Comparison of ENCODE assay signal across 8 cellular contexts in the genomic region with DNA sequence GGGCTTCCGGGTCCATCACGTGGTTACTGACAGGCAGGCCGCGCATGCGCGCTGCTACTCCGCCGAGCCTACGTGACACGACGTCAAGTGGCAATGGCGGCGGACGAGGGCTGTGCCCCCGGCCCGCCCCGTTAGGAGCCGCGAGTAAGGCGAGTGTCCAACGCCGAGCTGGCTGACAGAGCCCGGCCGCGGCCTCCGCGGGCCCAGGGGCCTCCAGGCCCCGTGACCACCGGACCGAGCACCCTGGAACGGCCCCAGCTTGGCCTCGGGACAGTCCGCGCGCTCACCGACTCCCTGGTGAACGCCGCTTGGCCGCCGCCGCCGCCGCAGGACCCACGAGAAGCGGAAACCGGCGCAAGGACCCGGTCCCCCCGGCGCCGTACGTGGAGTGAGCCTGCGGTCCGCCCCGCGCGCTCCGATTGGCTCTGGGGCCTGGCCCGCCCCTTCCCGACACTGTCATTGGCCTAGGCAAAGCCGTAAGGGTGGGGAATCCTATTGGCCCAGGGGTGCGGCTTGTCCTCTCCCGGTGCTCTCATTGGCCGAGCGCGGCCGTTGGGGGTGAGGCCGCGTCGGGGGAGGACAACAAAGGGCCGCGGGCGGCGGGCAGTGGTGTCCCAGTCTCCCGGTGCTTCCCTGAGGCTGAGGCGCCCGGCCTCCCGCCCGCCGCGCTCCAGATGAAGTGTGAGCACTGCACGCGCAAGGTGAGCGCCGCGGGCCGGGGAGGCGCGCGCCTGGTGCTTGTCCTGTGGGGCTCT. TPM values are rescaled to one million over a fixed set of nuclear protein-coding genes. Genes with fewer than 3 reads are reported as not detected.
A peak's percentile ranks its signal among the peaks of the same experiment; 100 is the strongest.
DNase-seq lines count a peak whose midpoint lies in the region; FAIRE-seq and TF ChIP-seq lines count a peak whose summit lies in the region.

A gene (plus strand): TSS at position 612 of the 755 bp plus-strand sequence. CDS start 63 bp downstream, at position 675.

- H3K4me3 ChIP-seq in neutrophil (ENCODE audit: low read depth in 1 of 2, low read length in 1 of 2), result peak within 1 kb of the TSS; percentile 88 to 99

- peaks cover 35% of the 10 kb centered on the region for H3K36me3 ChIP-seq in neutrophil

- peaks cover 42 to 51% of the 10 kb centered on the region in 2 experiments for H3K4me1 ChIP-seq in neutrophil (ENCODE audit: control insufficient read depth in 1 of 2, insufficient read depth in 1 of 2, low read depth in 1 of 2, low read length in 1 of 2)

- H3K27me3 ChIP-seq in neutrophil, result no peaks in the 10 kb centered on the region

- DNase-seq in GF-D8 (lab: John Stamatoyannopoulos, UW), result peak; percentile 90
- peak; percentile 97 for DNase-seq in HEK293T (ENCODE audit: extremely low spot score)
- DNase-seq in MV-4-11 (lab: John Stamatoyannopoulos, UW), result peak; percentile 97
- DNase-seq in SK-MEL-5 (ENCODE audit: low read depth, low spot score), result peak; percentile 97
- peak; percentile 96 for DNase-seq in activated naive CD4-positive, alpha-beta T cell treated with Interleukin-2 at 50 U/mL for 16 hours
- peak; percentile 99 to 100 for DNase-seq in frontal cortex (ENCODE audit: low spot score in 2 of 2)
- DNase-seq in substantia nigra (lab: John Stamatoyannopoulos, UW), result peak; percentile 88 to 99 (median 97)

- in situ Hi-C loops in SK-MEL-5 (cut with HindIII; ENCODE audit: low pct_unique_long_range_greater_than_20kb, low sequenced_read_pairs), result no loop called here

- TF ChIP-seq CTCF in neutrophil (IDR thresholded peaks at IDR 0.05), result no peak

- H3K9me3 ChIP-seq in neutrophil, result no peaks in the 10 kb centered on the region

- no peak for FAIRE-seq in frontal cortex (lab: Jason Lieb, UNC)

- H3K27ac ChIP-seq in neutrophil (peak within 1 kb of the TSS; percentile 99), substantia nigra (ENCODE audit: low read depth, low read length, poor library complexity, severe bottlenecking) (peak within 1 kb of the TSS; percentile 100)

- CTCF ChIA-PET in HEK293T (lab: Yijun Ruan, JAX), result no interaction called here

- POLR2A ChIA-PET in HEK293T (lab: Yijun Ruan, JAX), result interaction anchor here (0.6 to 1.6 kb wide), 6 partner anchors 9 to 109 kb away, joined by 3 to 6 read pairs (median 3); a partner anchor contains a TSS

TF ChIP-seq in HEK293T, 16 proteins besides CTCF, POLR2A, EP300 and RAD21:
- TF ChIP-seq ARNT (IDR thresholded peaks at IDR 0.05), result peak; percentile 100
- no peak for TF ChIP-seq SUZ12 (IDR thresholded peaks at IDR 0.05)
- peak; percentile 86 for TF ChIP-seq ELF4 (IDR thresholded peaks at IDR 0.05)
- peak; percentile 91 for TF ChIP-seq L3MBTL2 (conservative IDR thresholded peaks at IDR 0.05)
- peak; percentile 17; the same call in 1 of the 2 replicates for TF ChIP-seq FOXM1 (IDR thresholded peaks at IDR 0.05; ENCODE audit: borderline replicate concordance)
- TF ChIP-seq FOXK2 (IDR thresholded peaks at IDR 0.05), result no peak
- TF ChIP-seq, protein P1, sequence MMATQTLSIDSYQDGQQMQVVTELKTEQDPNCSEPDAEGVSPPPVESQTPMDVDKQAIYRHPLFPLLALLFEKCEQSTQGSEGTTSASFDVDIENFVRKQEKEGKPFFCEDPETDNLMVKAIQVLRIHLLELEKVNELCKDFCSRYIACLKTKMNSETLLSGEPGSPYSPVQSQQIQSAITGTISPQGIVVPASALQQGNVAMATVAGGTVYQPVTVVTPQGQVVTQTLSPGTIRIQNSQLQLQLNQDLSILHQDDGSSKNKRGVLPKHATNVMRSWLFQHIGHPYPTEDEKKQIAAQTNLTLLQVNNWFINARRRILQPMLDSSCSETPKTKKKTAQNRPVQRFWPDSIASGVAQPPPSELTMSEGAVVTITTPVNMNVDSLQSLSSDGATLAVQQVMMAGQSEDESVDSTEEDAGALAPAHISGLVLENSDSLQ (IDR thresholded peaks at IDR 0.05), result peak; percentile 94

RNA-seq across cellular contexts. Expression of the gene that starts here (rescaled TPM):
- total RNA-seq in SK-MEL-5 (2014; rRNA removed; shearing (Covaris generic)), result 49.9 and 55.4 TPM in 2 replicates
- polyA plus RNA-seq in SK-MEL-5 (2015; cell fraction: cytosol; rRNA removed), result 32.5 and 39.6 TPM in 2 replicates
- 109 and 116 TPM in 2 replicates for polyA plus RNA-seq in SK-MEL-5 (2015; cell fraction: nucleus; rRNA removed)
- total RNA-seq in frontal cortex, result 42.8 TPM

Comparison
In these comparisons a context has a peak if more than half of its experiments do, and no peak if none do; other contexts are left out.
1. Peak in every context shown above with its lines: DNase-seq, H3K4me3 ChIP-seq and H3K27ac ChIP-seq.